Comparison of ENCODE assay signal across 1 cellular context in the genomic region with DNA sequence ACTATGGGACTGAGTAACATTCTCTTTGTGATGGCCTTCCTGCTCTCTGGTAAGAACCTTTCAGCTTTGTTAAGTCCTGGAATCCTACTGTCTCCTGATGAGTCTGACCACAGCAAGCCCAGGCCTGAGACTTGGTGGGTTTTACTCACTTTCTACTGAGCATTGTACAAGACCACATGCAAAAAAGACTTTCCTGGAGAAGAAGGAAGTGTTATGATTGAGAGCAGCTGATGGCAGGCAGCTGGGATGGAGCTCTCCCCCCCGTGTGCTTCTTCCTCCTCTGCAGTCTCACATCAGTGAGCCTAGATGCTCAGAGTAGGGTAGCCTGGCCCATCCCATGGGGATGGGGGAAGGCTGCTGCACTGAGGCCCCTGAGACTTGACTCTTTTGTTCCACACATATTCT.
TF ChIP-seq lines count a peak whose summit lies in the region.

No MANE protein-coding gene starts in this region.

TF ChIP-seq in SK-N-SH treated with all-trans-retinoic acid at 6 μM for 48 hours, 23 proteins besides CTCF, POLR2A, EP300 and RAD21 (continued from another document):
- TF ChIP-seq ISL1 (CRISPR knock-in tag; IDR thresholded peaks at IDR 0.05) (no peak), PPARA (CRISPR knock-in tag; IDR thresholded peaks at IDR 0.05; ENCODE audit: borderline replicate concordance) (no peak), ZNF8 (CRISPR knock-in tag; IDR thresholded peaks at IDR 0.05) (no peak), ZNF70 (CRISPR knock-in tag; IDR thresholded peaks at IDR 0.05) (no peak), TOX (CRISPR knock-in tag; IDR thresholded peaks at IDR 0.05; ENCODE audit: borderline replicate concordance) (no peak), ZFP30 (CRISPR knock-in tag; IDR thresholded peaks at IDR 0.05) (no peak), ZFP3 (CRISPR knock-in tag; IDR thresholded peaks at IDR 0.05) (no peak), OSR1 (CRISPR knock-in tag; IDR thresholded peaks at IDR 0.05) (no peak), ARNTL (CRISPR knock-in tag; IDR thresholded peaks at IDR 0.05; ENCODE audit: borderline replicate concordance, low read depth) (no peak), GLIS3 (CRISPR knock-in tag; IDR thresholded peaks at IDR 0.05) (no peak), ZNF565 (CRISPR knock-in tag; conservative IDR thresholded peaks at IDR 0.05; ENCODE audit: low read depth) (no peak), RARB (CRISPR knock-in tag; IDR thresholded peaks at IDR 0.05) (no peak)
- TF ChIP-seq, protein P1, sequence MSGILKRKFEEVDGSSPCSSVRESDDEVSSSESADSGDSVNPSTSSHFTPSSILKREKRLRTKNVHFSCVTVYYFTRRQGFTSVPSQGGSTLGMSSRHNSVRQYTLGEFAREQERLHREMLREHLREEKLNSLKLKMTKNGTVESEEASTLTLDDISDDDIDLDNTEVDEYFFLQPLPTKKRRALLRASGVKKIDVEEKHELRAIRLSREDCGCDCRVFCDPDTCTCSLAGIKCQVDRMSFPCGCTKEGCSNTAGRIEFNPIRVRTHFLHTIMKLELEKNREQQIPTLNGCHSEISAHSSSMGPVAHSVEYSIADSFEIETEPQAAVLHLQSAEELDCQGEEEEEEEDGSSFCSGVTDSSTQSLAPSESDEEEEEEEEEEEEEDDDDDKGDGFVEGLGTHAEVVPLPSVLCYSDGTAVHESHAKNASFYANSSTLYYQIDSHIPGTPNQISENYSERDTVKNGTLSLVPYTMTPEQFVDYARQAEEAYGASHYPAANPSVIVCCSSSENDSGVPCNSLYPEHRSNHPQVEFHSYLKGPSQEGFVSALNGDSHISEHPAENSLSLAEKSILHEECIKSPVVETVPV (CRISPR knock-in tag; IDR thresholded peaks at IDR 0.05) = no peak
- TF ChIP-seq, protein P2, sequence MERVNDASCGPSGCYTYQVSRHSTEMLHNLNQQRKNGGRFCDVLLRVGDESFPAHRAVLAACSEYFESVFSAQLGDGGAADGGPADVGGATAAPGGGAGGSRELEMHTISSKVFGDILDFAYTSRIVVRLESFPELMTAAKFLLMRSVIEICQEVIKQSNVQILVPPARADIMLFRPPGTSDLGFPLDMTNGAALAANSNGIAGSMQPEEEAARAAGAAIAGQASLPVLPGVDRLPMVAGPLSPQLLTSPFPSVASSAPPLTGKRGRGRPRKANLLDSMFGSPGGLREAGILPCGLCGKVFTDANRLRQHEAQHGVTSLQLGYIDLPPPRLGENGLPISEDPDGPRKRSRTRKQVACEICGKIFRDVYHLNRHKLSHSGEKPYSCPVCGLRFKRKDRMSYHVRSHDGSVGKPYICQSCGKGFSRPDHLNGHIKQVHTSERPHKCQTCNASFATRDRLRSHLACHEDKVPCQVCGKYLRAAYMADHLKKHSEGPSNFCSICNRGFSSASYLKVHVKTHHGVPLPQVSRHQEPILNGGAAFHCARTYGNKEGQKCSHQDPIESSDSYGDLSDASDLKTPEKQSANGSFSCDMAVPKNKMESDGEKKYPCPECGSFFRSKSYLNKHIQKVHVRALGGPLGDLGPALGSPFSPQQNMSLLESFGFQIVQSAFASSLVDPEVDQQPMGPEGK (CRISPR knock-in tag; IDR thresholded peaks at IDR 0.05; ENCODE audit: borderline replicate concordance) = no peak
- TF ChIP-seq, protein P3, sequence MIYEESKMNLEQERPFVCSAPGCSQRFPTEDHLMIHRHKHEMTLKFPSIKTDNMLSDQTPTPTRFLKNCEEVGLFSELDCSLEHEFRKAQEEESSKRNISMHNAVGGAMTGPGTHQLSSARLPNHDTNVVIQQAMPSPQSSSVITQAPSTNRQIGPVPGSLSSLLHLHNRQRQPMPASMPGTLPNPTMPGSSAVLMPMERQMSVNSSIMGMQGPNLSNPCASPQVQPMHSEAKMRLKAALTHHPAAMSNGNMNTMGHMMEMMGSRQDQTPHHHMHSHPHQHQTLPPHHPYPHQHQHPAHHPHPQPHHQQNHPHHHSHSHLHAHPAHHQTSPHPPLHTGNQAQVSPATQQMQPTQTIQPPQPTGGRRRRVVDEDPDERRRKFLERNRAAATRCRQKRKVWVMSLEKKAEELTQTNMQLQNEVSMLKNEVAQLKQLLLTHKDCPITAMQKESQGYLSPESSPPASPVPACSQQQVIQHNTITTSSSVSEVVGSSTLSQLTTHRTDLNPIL (CRISPR knock-in tag; IDR thresholded peaks at IDR 0.05; ENCODE audit: low read depth) = no peak
